ENCODE assay signal across 8 cellular contexts in the genomic region with DNA sequence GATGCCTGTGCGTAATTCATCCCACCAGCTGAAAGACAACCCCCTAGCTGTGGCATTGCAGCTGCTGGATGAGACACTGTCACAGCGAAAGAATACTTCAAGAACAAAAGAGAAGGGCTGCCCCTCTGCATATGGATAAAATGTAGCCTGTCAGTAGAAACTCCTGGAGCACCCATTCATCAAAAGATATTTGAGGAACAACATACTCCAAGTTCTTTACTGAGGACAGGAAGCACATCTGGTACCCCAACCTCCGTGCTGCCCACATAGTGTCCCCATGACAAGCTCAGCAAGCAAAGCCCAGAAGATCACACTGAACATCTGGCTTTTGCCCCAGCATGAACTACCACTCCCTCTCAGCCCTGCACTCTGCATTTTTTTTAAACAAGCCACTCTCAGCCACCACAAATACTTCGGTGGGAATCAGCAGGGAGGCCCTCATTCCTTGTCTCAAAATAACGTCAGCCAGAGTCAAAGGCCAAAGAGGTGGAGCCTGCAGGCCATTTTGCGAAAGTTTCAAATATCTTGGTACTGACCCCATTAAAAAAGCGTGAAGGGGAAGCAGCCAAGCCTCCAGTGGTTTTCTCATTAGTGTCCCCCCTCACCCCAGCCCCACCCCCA. TPM values are rescaled to one million over a fixed set of nuclear protein-coding genes. Genes with fewer than 3 reads are reported as not detected.
A peak's percentile ranks its signal among the peaks of the same experiment; 100 is the strongest.
DNase-seq lines count a peak whose midpoint lies in the region; ATAC-seq, FAIRE-seq and TF ChIP-seq lines count a peak whose summit lies in the region.
"Had no signal": no experiment of that assay in that cellular context is flagged by ENCODE, and none has a peak within 500 bp of the region (broad histone marks: within the 10 kb centered on the region; RNA-seq: fewer than 3 reads in every experiment).

No MANE protein-coding gene starts in this region.

- DNase-seq in GM04503 (ENCODE audit: low read depth) (peak; percentile 89), MV-4-11 (lab: John Stamatoyannopoulos, UW) (peak; percentile 88), GM12878 (ENCODE audit: low read depth, low spot score) (no peak)

- ATAC-seq in GM12878 (peak; percentile 4; the same call in 2 of the 3 replicates), HG03039 (IDR thresholded peaks at IDR 0.05; ENCODE audit: unreplicated experiment) (no peak), GM21381 (IDR thresholded peaks at IDR 0.05; ENCODE audit: unreplicated experiment) (no peak)

- TF ChIP-seq RAD21 in GM12878 (IDR thresholded peaks at IDR 0.05; ENCODE audit: insufficient read depth, low read depth, low read length), result 0 out of 2 replicates have a peak, but pooled peaks have one; percentile 5

- POLR2A ChIA-PET in GM12878 (lab: Charles Lee), result interaction anchor here (0.7 to 8.0 kb wide), 16 partner anchors 8 to 329 kb away, joined by 3 to 127 read pairs (median 4); no protein-coding TSS in a partner anchor

- H3K36me3 ChIP-seq in GM12878 (ENCODE audit: control insufficient read depth in 2 of 2, insufficient read depth in 2 of 2, low read length in 1 of 2), result 0 out of 4 replicates have a peak, but pooled peaks cover 0 to 4% of the 10 kb centered on the region in 2 experiments
- H3K36me3 ChIP-seq in iPS-20b (ENCODE audit: insufficient read depth, low read depth, low read length), result peaks cover 3% of the 10 kb centered on the region; the same call in 1 of the 2 replicates

- SMC1A ChIA-PET in GM12878 (lab: Charles Lee; ENCODE audit: uncharacterized antibody, unreplicated experiment), result interaction anchor here (0.7 to 20.9 kb wide), 23 partner anchors 7 to 344 kb away, joined by 3 to 516 read pairs (median 10); no protein-coding TSS in a partner anchor

- RAD21 ChIA-PET in GM12878 (lab: Charles Lee; ENCODE audit: unreplicated experiment), result interaction anchor here (0.6 to 18.3 kb wide), 25 partner anchors 9 to 738 kb away, joined by 3 to 340 read pairs (median 4); no protein-coding TSS in a partner anchor

- peaks cover 16% of the 10 kb centered on the region for H3K4me1 ChIP-seq in GM12878 (ENCODE audit: control insufficient read depth, insufficient read depth, low read length)
- peaks cover 14% of the 10 kb centered on the region for H3K4me1 ChIP-seq in iPS-20b (ENCODE audit: insufficient read depth, low read length)

- peak overlapping the region; percentile 83 for H3K4me3 ChIP-seq in GM12878
- peak overlapping the region; percentile 97 for H3K4me3 ChIP-seq in iPS-20b (ENCODE audit: low read length)
- H3K4me3 ChIP-seq in skin epidermis, result peak overlapping the region; percentile 62 to 97 (median 83)

- no TSS peak for BruUV-seq in GM12878 (replicated peaks; lab: Mats Ljungman, UMichigan)

- peaks cover 67% of the 10 kb centered on the region for H3K79me2 ChIP-seq in GM12878 (ENCODE audit: control insufficient read depth, insufficient read depth, low read length)

- H3K9me3 ChIP-seq in GM12878 (replicated peaks; ENCODE audit: control insufficient read depth, insufficient read depth, low read length) (no peaks in the 10 kb centered on the region), iPS-20b (ENCODE audit: insufficient read depth, low read depth, low read length) (no peaks in the 10 kb centered on the region)

- H4K20me1 ChIP-seq in GM12878 (ENCODE audit: control insufficient read depth, insufficient read depth), result no peaks in the 10 kb centered on the region

- FAIRE-seq in GM12878 (lab: Jason Lieb, UNC), result no peak
- FAIRE-seq: colon had no signal

- CTCF ChIA-PET in GM12878 (lab: Yijun Ruan, JAX), result interaction anchor here (0.8 to 22.6 kb wide), 15 partner anchors 8 to 394 kb away, joined by 3 to 704 read pairs (median 5); no protein-coding TSS in a partner anchor

- no peaks in the 10 kb centered on the region for H3K27me3 ChIP-seq in GM12878 (replicated peaks in 1 of 2; ENCODE audit: control insufficient read depth in 2 of 2, insufficient read depth in 2 of 2, low read length in 1 of 2)
- H3K27me3 ChIP-seq in iPS-20b (ENCODE audit: insufficient read depth, low read length), result no peaks in the 10 kb centered on the region

- intact Hi-C loops in GM12878 (cut with micrococcal nuclease; ENCODE audit: unreplicated experiment), result loop anchor here (1.0 to 2.0 kb wide), 2 partner anchors 8 to 13 kb away; no protein-coding TSS in a partner anchor

- H3K4me2 ChIP-seq in GM12878 (ENCODE audit: control insufficient read depth, insufficient read depth), result peak overlapping the region; percentile 88

- H3K27ac ChIP-seq in GM12878 (ENCODE audit: control insufficient read depth, insufficient read depth) (peak overlapping the region; percentile 55), iPS-20b (ENCODE audit: low read length) (no peak overlapping the region), skin epidermis (peak overlapping the region in 20 of 21 experiments; percentile 34 to 95 (median 88))

- TF ChIP-seq CTCF in GM12878 (IDR thresholded peaks at IDR 0.05 in 2 of 3, conservative IDR thresholded peaks at IDR 0.05 in 1 of 3; ENCODE audit: control insufficient read depth in 2 of 3, extremely low read depth in 1 of 3, insufficient read depth in 1 of 3, low read depth in 3 of 3, low read length in 3 of 3), result no peak

- WGBS in GM12878 (ENCODE audit: insufficient coverage, insufficient replicate concordance, low lambda C conversion rate, missing lambda C conversion rate), result 22% methylated on average over 7 of the region's 7 CpGs

- in situ Hi-C loops in GM12878 (cut with MboI), result loop anchor here (5.0 kb wide), 1 partner anchor 737 kb away; no protein-coding TSS in a partner anchor

- TF ChIP-seq POLR2A in GM12878 (IDR thresholded peaks at IDR 0.05; ENCODE audit: low read depth, low read length), result peak; percentile 40; the same call in 1 of the 2 replicates

- H2AFZ ChIP-seq in GM12878 (ENCODE audit: control insufficient read depth, low read depth, low read length), result no peak overlapping the region; the same call in 1 of the 2 replicates

- TF ChIP-seq EP300 in GM12878 (IDR thresholded peaks at IDR 0.05; ENCODE audit: borderline replicate concordance in 1 of 2, control insufficient read depth in 1 of 2, low read depth in 2 of 2, low read length in 2 of 2), result no peak

- H3K9ac ChIP-seq in GM12878 (ENCODE audit: control insufficient read depth, insufficient read depth, low read length) (peak overlapping the region; percentile 81), iPS-20b (ENCODE audit: low read depth, low read length) (peak overlapping the region; percentile 83; the same call in 1 of the 2 replicates)

TF ChIP-seq in GM12878, 131 proteins besides CTCF, POLR2A, EP300 and RAD21 (continues in another document):
- TF ChIP-seq NR2C1 (IDR thresholded peaks at IDR 0.05), result peak; percentile 82
- 0 out of 2 replicates have a peak, but pooled peaks have one; percentile 25 for TF ChIP-seq MAX (IDR thresholded peaks at IDR 0.05; ENCODE audit: low read depth, low read length)
- TF ChIP-seq SMARCA5 (IDR thresholded peaks at IDR 0.05), result no peak
- peak; percentile 65; the same call in 1 of the 2 replicates for TF ChIP-seq IKZF1 (conservative IDR thresholded peaks at IDR 0.05)
- peak; percentile 94 for TF ChIP-seq NR2F1 (conservative IDR thresholded peaks at IDR 0.05)
- peak; percentile 57; the same call in 1 of the 2 replicates for TF ChIP-seq EED (IDR thresholded peaks at IDR 0.05; ENCODE audit: low read depth)
- TF ChIP-seq ZNF687 (IDR thresholded peaks at IDR 0.05), result 0 out of 2 replicates have a peak, but pooled peaks have one; percentile 29

RNA-seq across cellular contexts. Expression of gene CREB3L2, which starts 1.7 kb away (rescaled TPM):
- 131 and 139 TPM in 2 replicates for total RNA-seq in GM12878 (2013; cell fraction: nucleolus; rRNA removed)
- total RNA-seq in GM12878 (2014; rRNA removed) (13.3 and 16.7 TPM in 2 replicates), GM12878 (2014; rRNA removed; fragmentation: Illumina TruSeq; extraction: Trizol) (17.9 and 18.0 TPM in 2 replicates), GM12878 (2021) (65.2 and 67.1 TPM in 2 replicates)
- 21.3 TPM for polyA plus RNA-seq in GM12878 (2011; ENCODE audit: low read depth)
- polyA plus RNA-seq in GM12878 (2011; rRNA removed) (21.5 and 34.9 TPM in 2 replicates), GM12878 (2014; fragmentation: Illumina TruSeq; extraction: Trizol) (34.5 and 38.4 TPM in 2 replicates), GM12878 (2014; fragmentation: Nextera tagmentation; extraction: Ambion mirVana) (1 to 10 TPM; 6.4 to 8.1 TPM), GM12878 (2014; rRNA removed) (21.8 and 29.4 TPM in 2 replicates), GM12878 (2016; fragmentation: Nextera tagmentation; extraction: Ambion mirVana) (10 to 100 TPM; 30.5 to 37.1 TPM)
- polyA plus RNA-seq in GM12878 (2011; cell fraction: cytosol; rRNA removed), result 25.6 and 30.7 TPM in 2 replicates
- polyA plus RNA-seq in GM12878 (2011; cell fraction: nucleus; rRNA removed), result 27.1 and 30.9 TPM in 2 replicates
- polyA plus RNA-seq in GM12878 (2012), result 26.7 and 29.0 TPM in 2 replicates
- polyA minus RNA-seq in GM12878 (2011; rRNA and poly(A)+ RNA removed), result 43.1 and 49.2 TPM in 2 replicates
- 20.9 and 21.9 TPM in 2 replicates for polyA minus RNA-seq in GM12878 (2011; cell fraction: cytosol; rRNA and poly(A)+ RNA removed)
- polyA minus RNA-seq in GM12878 (2011; cell fraction: nucleus; rRNA and poly(A)+ RNA removed), result 34.6 and 56.4 TPM in 2 replicates
